Comparison of ENCODE assay signal across 1 cellular context in the genomic region with DNA sequence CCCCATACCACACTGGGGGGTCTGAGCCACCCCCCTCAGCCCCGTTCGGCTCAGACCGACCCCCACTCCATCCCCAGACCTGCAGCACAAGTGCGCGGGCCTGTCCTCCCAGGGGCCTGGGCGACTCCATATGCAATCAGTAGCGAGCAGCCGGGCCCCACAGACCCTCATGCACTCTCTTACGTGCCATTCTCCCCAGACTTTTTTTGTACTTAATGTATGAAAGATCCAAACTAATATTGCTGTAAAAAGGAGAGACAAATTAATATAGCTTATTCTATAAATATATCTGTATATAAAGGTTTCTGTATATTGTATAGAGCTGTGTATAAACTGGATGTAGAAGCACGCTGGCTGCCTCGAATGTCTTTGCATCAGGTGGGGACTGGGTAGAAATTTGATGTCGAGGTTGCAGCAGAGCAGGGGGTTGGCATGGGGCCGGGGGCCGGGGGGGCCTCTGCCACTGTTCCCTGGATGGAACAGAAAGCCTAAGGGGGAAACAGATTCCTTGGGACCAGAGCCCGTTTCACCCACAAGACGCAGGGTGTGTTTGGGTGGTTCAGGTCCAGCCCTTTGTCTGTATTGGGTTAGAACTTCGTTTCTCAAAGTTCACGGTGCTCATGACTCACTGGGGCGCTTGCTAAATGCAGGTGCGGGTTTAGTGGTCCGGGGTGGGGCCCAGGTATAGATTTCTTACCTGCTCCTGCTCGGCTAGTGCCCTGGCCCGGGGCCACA.
TF ChIP-seq lines count a peak whose summit lies in the region.

No MANE protein-coding gene starts in this region.

TF ChIP-seq in HepG2, 621 proteins besides CTCF, POLR2A, EP300 and RAD21:
- TF ChIP-seq FOSL2 (CRISPR knock-in tag; IDR thresholded peaks at IDR 0.05) (peak; percentile 12; the same call in 1 of the 2 replicates), ZNF136 (CRISPR knock-in tag; IDR thresholded peaks at IDR 0.05; ENCODE audit: low read depth) (no peak), CHD2 (IDR thresholded peaks at IDR 0.05; ENCODE audit: low read depth, low read length) (no peak), ZNF274 (CRISPR knock-in tag; IDR thresholded peaks at IDR 0.05) (no peak), MEIS2 (CRISPR knock-in tag; IDR thresholded peaks at IDR 0.05) (peak; percentile 14; the same call in 1 of the 2 replicates), ZBTB7B (CRISPR knock-in tag; IDR thresholded peaks at IDR 0.05) (no peak), ZNF75D (CRISPR knock-in tag; IDR thresholded peaks at IDR 0.05; ENCODE audit: borderline replicate concordance) (no peak), POLR2G (IDR thresholded peaks at IDR 0.05; ENCODE audit: low read depth, low read length) (peak; percentile 59; the same call in 1 of the 2 replicates), CBFB (CRISPR knock-in tag; IDR thresholded peaks at IDR 0.05) (no peak), ZNF619 (CRISPR knock-in tag; IDR thresholded peaks at IDR 0.05) (no peak), ZNF572 (CRISPR knock-in tag; IDR thresholded peaks at IDR 0.05) (no peak), ZSCAN29 (CRISPR knock-in tag; conservative IDR thresholded peaks at IDR 0.05) (no peak), AGO1 (IDR thresholded peaks at IDR 0.05; ENCODE audit: low read depth, low read length, poor library complexity, severe bottlenecking) (peak; percentile 77), AGO2 (optimal IDR thresholded peaks at IDR 0.05; ENCODE audit: low read depth, low read length) (peak; percentile 23), ZNF674 (CRISPR knock-in tag; IDR thresholded peaks at IDR 0.05; ENCODE audit: low read depth) (no peak), GPN1 (CRISPR knock-in tag; IDR thresholded peaks at IDR 0.05; ENCODE audit: borderline replicate concordance) (no peak), ZEB1 (IDR thresholded peaks at IDR 0.05; ENCODE audit: insufficient replicate concordance, low read depth) (no peak), ZNF138 (CRISPR knock-in tag; IDR thresholded peaks at IDR 0.05; ENCODE audit: low read depth) (no peak), ZIK1 (CRISPR knock-in tag; IDR thresholded peaks at IDR 0.05; ENCODE audit: borderline replicate concordance, low read depth) (no peak), GATAD2A (CRISPR knock-in tag; IDR thresholded peaks at IDR 0.05) (no peak), SOX5 (CRISPR knock-in tag; IDR thresholded peaks at IDR 0.05; ENCODE audit: borderline replicate concordance) (no peak), EZH2 (conservative IDR thresholded peaks at IDR 0.05; ENCODE audit: low read depth, low read length) (no peak), ZNF44 (CRISPR knock-in tag; IDR thresholded peaks at IDR 0.05) (no peak), ELF3 (CRISPR knock-in tag; IDR thresholded peaks at IDR 0.05) (no peak), HNRNPL (IDR thresholded peaks at IDR 0.05; ENCODE audit: low read depth, low read length) (no peak), ZNF350 (CRISPR knock-in tag; IDR thresholded peaks at IDR 0.05; ENCODE audit: borderline replicate concordance, low read depth) (no peak), PAWR (CRISPR knock-in tag; IDR thresholded peaks at IDR 0.05; ENCODE audit: borderline replicate concordance) (no peak)
- TF ChIP-seq, protein P1, sequence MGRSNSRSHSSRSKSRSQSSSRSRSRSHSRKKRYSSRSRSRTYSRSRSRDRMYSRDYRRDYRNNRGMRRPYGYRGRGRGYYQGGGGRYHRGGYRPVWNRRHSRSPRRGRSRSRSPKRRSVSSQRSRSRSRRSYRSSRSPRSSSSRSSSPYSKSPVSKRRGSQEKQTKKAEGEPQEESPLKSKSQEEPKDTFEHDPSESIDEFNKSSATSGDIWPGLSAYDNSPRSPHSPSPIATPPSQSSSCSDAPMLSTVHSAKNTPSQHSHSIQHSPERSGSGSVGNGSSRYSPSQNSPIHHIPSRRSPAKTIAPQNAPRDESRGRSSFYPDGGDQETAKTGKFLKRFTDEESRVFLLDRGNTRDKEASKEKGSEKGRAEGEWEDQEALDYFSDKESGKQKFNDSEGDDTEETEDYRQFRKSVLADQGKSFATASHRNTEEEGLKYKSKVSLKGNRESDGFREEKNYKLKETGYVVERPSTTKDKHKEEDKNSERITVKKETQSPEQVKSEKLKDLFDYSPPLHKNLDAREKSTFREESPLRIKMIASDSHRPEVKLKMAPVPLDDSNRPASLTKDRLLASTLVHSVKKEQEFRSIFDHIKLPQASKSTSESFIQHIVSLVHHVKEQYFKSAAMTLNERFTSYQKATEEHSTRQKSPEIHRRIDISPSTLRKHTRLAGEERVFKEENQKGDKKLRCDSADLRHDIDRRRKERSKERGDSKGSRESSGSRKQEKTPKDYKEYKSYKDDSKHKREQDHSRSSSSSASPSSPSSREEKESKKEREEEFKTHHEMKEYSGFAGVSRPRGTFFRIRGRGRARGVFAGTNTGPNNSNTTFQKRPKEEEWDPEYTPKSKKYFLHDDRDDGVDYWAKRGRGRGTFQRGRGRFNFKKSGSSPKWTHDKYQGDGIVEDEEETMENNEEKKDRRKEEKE (IDR thresholded peaks at IDR 0.05) = no peak
- TF ChIP-seq, protein P2, sequence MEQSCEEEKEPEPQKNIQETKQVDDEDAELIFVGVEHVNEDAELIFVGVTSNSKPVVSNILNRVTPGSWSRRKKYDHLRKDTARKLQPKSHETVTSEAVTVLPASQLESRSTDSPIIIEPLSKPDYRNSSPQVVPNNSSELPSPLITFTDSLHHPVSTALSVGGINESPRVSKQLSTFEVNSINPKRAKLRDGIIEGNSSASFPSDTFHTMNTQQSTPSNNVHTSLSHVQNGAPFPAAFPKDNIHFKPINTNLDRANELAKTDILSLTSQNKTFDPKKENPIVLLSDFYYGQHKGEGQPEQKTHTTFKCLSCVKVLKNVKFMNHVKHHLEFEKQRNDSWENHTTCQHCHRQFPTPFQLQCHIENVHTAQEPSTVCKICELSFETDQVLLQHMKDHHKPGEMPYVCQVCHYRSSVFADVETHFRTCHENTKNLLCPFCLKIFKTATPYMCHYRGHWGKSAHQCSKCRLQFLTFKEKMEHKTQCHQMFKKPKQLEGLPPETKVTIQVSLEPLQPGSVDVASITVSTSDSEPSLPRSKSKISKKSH (CRISPR knock-in tag; IDR thresholded peaks at IDR 0.05; ENCODE audit: borderline replicate concordance) = no peak
- TF ChIP-seq, protein P3, sequence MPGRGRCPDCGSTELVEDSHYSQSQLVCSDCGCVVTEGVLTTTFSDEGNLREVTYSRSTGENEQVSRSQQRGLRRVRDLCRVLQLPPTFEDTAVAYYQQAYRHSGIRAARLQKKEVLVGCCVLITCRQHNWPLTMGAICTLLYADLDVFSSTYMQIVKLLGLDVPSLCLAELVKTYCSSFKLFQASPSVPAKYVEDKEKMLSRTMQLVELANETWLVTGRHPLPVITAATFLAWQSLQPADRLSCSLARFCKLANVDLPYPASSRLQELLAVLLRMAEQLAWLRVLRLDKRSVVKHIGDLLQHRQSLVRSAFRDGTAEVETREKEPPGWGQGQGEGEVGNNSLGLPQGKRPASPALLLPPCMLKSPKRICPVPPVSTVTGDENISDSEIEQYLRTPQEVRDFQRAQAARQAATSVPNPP (CRISPR knock-in tag; IDR thresholded peaks at IDR 0.05) = no peak
- TF ChIP-seq, protein P4, sequence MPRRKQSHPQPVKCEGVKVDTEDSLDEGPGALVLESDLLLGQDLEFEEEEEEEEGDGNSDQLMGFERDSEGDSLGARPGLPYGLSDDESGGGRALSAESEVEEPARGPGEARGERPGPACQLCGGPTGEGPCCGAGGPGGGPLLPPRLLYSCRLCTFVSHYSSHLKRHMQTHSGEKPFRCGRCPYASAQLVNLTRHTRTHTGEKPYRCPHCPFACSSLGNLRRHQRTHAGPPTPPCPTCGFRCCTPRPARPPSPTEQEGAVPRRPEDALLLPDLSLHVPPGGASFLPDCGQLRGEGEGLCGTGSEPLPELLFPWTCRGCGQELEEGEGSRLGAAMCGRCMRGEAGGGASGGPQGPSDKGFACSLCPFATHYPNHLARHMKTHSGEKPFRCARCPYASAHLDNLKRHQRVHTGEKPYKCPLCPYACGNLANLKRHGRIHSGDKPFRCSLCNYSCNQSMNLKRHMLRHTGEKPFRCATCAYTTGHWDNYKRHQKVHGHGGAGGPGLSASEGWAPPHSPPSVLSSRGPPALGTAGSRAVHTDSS (CRISPR knock-in tag; conservative IDR thresholded peaks at IDR 0.05) = no peak
- TF ChIP-seq, protein P5, sequence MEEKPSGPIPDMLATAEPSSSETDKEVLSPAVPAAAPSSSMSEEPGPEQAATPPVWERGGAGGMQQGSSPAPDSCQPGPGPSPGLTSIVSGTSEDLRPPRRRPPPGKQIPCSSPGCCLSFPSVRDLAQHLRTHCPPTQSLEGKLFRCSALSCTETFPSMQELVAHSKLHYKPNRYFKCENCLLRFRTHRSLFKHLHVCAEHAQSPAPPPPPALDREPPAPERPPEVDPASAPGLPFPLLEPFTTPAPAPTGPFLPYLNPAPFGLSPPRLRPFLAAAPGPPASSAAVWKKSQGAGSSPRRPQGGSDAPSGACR (CRISPR knock-in tag; IDR thresholded peaks at IDR 0.05) = no peak
- TF ChIP-seq, protein P6, sequence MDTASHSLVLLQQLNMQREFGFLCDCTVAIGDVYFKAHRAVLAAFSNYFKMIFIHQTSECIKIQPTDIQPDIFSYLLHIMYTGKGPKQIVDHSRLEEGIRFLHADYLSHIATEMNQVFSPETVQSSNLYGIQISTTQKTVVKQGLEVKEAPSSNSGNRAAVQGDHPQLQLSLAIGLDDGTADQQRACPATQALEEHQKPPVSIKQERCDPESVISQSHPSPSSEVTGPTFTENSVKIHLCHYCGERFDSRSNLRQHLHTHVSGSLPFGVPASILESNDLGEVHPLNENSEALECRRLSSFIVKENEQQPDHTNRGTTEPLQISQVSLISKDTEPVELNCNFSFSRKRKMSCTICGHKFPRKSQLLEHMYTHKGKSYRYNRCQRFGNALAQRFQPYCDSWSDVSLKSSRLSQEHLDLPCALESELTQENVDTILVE (CRISPR knock-in tag; IDR thresholded peaks at IDR 0.05) = no peak
